In the genomic region with DNA sequence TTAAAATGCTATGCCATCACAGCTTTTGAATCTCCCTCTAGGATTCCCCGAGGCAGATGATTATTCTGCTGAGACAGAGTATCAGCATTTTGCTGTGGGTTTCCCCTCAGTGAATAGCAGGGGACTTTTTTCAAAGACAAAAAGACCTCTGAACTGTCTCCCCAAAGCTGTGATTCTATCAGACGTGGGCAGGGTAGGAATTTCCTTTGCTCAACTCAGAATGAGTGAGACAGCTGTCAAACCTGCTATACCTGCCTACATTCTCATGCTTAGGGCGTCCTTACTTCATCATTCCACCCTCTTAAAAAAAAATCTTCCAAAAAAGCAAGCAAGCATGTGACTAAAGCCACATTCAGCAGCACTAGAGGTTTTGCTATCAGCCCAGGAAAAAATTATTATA, we compare ENCODE assay signal across 15 cellular contexts.
DNase-seq lines count a peak whose midpoint lies in the region; ATAC-seq and TF ChIP-seq lines count a peak whose summit lies in the region.
"Had no signal": no experiment of that assay in that cellular context is flagged by ENCODE, and none has a peak within 500 bp of the region (broad histone marks: within the 10 kb centered on the region; RNA-seq: fewer than 3 reads in every experiment).

No MANE protein-coding gene starts in this region.

- no peak overlapping the region for H2AK5ac ChIP-seq in neuronal stem cell (ENCODE audit: low read depth, low read length)

- H3K9me3 Mint-ChIP-seq in GM23338, result no peaks in the 10 kb centered on the region
- H3K9me3 Mint-ChIP-seq in naive thymus-derived CD4-positive, alpha-beta T cell, result peaks cover 0 to 13% (median 2%) of the 10 kb centered on the region in 11 donors

- no peak overlapping the region for H2AFZ ChIP-seq in GM23338
- peak overlapping the region; percentile 60 for H2AFZ ChIP-seq in neuronal stem cell (ENCODE audit: low read length)

- H3K9me3 ChIP-seq in neuronal stem cell (replicated peaks in 1 of 2; ENCODE audit: control insufficient read depth in 2 of 2, insufficient read depth in 1 of 2, low read depth in 1 of 2, low read length in 2 of 2), result no peaks in the 10 kb centered on the region
- H3K9me3 ChIP-seq in upper lobe of right lung, result no peaks in the 10 kb centered on the region
- no peaks in the 10 kb centered on the region for H3K9me3 ChIP-seq in naive thymus-derived CD4-positive, alpha-beta T cell (ENCODE audit: control insufficient read depth in 2 of 3, low read length in 3 of 3)
- no peaks in the 10 kb centered on the region for H3K9me3 ChIP-seq in esophagus muscularis mucosa
- H3K9me3 ChIP-seq: heart right ventricle, thoracic aorta had no signal

- no peak overlapping the region for H3K9ac ChIP-seq in neuronal stem cell (ENCODE audit: low read depth, low read length, poor library complexity)

- H4K20me1 ChIP-seq in GM23338 (replicated peaks; ENCODE audit: insufficient read depth), result no peaks in the 10 kb centered on the region

- H2BK5ac ChIP-seq in neuronal stem cell (ENCODE audit: low read length), result no peak overlapping the region

- H3K79me1 ChIP-seq in neuronal stem cell (ENCODE audit: low read depth, low read length), result no peaks in the 10 kb centered on the region

- no peaks in the 10 kb centered on the region for H3K36me3 Mint-ChIP-seq in GM23338 (ENCODE audit: low read depth)
- H3K36me3 Mint-ChIP-seq in naive thymus-derived CD4-positive, alpha-beta T cell, result no peaks in the 10 kb centered on the region

- no peaks in the 10 kb centered on the region for H3K79me2 ChIP-seq in GM23338 (replicated peaks; ENCODE audit: insufficient read depth)

- intact Hi-C loops in upper lobe of right lung (cut with DNase I), result no loop called here
- intact Hi-C loops in naive thymus-derived CD4-positive, alpha-beta T cell (cut with micrococcal nuclease), result no loop called here
- intact Hi-C loops in esophagus muscularis mucosa (cut with DNase I), result no loop called here

- TF ChIP-seq CTCF in GM23338 (conservative IDR thresholded peaks at IDR 0.05; ENCODE audit: low read depth in 2 of 2) (no peak), upper lobe of right lung (IDR thresholded peaks at IDR 0.05) (no peak), esophagus muscularis mucosa (IDR thresholded peaks at IDR 0.05) (no peak)

- no peaks in the 10 kb centered on the region for H3F3A ChIP-seq in GM23338 (replicated peaks; ENCODE audit: low read depth)

- H3K4me3 ChIP-seq in GM23338, result no peak overlapping the region
- no peak overlapping the region for H3K4me3 ChIP-seq in neuronal stem cell (ENCODE audit: low read length in 2 of 2)
- H3K4me3 ChIP-seq in upper lobe of right lung, result no peak overlapping the region
- no peak overlapping the region for H3K4me3 ChIP-seq in naive thymus-derived CD4-positive, alpha-beta T cell (ENCODE audit: low read length)
- no peak overlapping the region for H3K4me3 ChIP-seq in esophagus muscularis mucosa
- H3K4me3 ChIP-seq: heart right ventricle, thoracic aorta had no signal

- no peak overlapping the region for H3K18ac ChIP-seq in neuronal stem cell (ENCODE audit: low read length)

- H3K27me3 Mint-ChIP-seq in GM23338 (ENCODE audit: insufficient read depth, low read depth, poor library complexity), result no peaks in the 10 kb centered on the region
- no peaks in the 10 kb centered on the region for H3K27me3 Mint-ChIP-seq in naive thymus-derived CD4-positive, alpha-beta T cell

- TF ChIP-seq POLR2A in esophagus muscularis mucosa (IDR thresholded peaks at IDR 0.05; ENCODE audit: low read depth), result no peak

- POLR2A ChIA-PET in naive thymus-derived CD4-positive, alpha-beta T cell (lab: Charles Lee), result no interaction called here

- H2BK120ac ChIP-seq in neuronal stem cell (ENCODE audit: low read depth, low read length), result no peak overlapping the region

- H3K9me2 ChIP-seq in GM23338 (ENCODE audit: insufficient read depth), result no peaks in the 10 kb centered on the region

- H2BK15ac ChIP-seq in neuronal stem cell (ENCODE audit: low read length), result no peak overlapping the region

- H3K4me1 ChIP-seq in GM23338 (ENCODE audit: insufficient read depth), result peaks cover under 1% of the 10 kb centered on the region; the same call in 1 of the 2 replicates
- peaks cover 0 to 8% of the 10 kb centered on the region in 2 donors for H3K4me1 ChIP-seq in neuronal stem cell (ENCODE audit: control insufficient read depth in 2 of 2, insufficient read depth in 1 of 2, low read depth in 1 of 2, low read length in 2 of 2)
- H3K4me1 ChIP-seq in upper lobe of right lung, result no peaks in the 10 kb centered on the region
- no peaks in the 10 kb centered on the region for H3K4me1 ChIP-seq in naive thymus-derived CD4-positive, alpha-beta T cell (ENCODE audit: control insufficient read depth in 2 of 2, insufficient read depth in 2 of 2, low read length in 2 of 2)
- no peaks in the 10 kb centered on the region for H3K4me1 ChIP-seq in esophagus muscularis mucosa
- H3K4me1 ChIP-seq: heart right ventricle had no signal

- TF ChIP-seq RAD21 in Ishikawa (IDR thresholded peaks at IDR 0.05; ENCODE audit: low read depth), result no peak

- H3K27ac ChIP-seq in GM23338 (ENCODE audit: low read depth) (no peak overlapping the region), neuronal stem cell (replicated peaks; ENCODE audit: low read length) (no peak overlapping the region), upper lobe of right lung (no peak overlapping the region), esophagus muscularis mucosa (replicated peaks in 1 of 4) (no peak overlapping the region)
- no peak overlapping the region for H3K27ac ChIP-seq in naive thymus-derived CD4-positive, alpha-beta T cell (ENCODE audit: low read depth, low read length)
- H3K27ac ChIP-seq: heart right ventricle, thoracic aorta had no signal

- H3K4me2 ChIP-seq in GM23338 (no peak overlapping the region), neuronal stem cell (ENCODE audit: insufficient read depth, low read length, poor library complexity, severe bottlenecking) (no peak overlapping the region)

- no peak overlapping the region for H3K14ac ChIP-seq in neuronal stem cell (ENCODE audit: low read length)

- no peak for DNase-seq in GM23338 (ENCODE audit: low spot score)
- no peak for DNase-seq in neuronal stem cell (ENCODE audit: low spot score)
- DNase-seq in upper lobe of right lung, result no peak
- no peak for DNase-seq in naive thymus-derived CD4-positive, alpha-beta T cell
- no peak for DNase-seq in esophagus muscularis mucosa (ENCODE audit: extremely low spot score)
- no peak for DNase-seq in NOMO-1 treated with DMSO at 0.1 percent for 48 hours (lab: John Stamatoyannopoulos, UW; ENCODE audit: unreplicated experiment)
- DNase-seq: amniotic stem cell; effector memory CD4-positive, alpha-beta T cell; heart right ventricle; mesenchymal stem cell; NCI-H1694 treated with DMSO at 0.1 percent for 48 hours; T-helper 2 cell had no signal

- no peak overlapping the region for H3K27ac Mint-ChIP-seq in GM23338
- no peak overlapping the region for H3K27ac Mint-ChIP-seq in naive thymus-derived CD4-positive, alpha-beta T cell

- H3K36me3 ChIP-seq in GM23338 (ENCODE audit: insufficient read depth) (no peaks in the 10 kb centered on the region), neuronal stem cell (replicated peaks in 1 of 2; ENCODE audit: control insufficient read depth in 2 of 2, insufficient read depth in 2 of 2, low read length in 2 of 2) (no peaks in the 10 kb centered on the region), upper lobe of right lung (no peaks in the 10 kb centered on the region), esophagus muscularis mucosa (no peaks in the 10 kb centered on the region)
- H3K36me3 ChIP-seq in naive thymus-derived CD4-positive, alpha-beta T cell (ENCODE audit: control insufficient read depth in 2 of 3, insufficient read depth in 3 of 3, low read length in 3 of 3), result no peaks in the 10 kb centered on the region
- H3K36me3 ChIP-seq: heart right ventricle, thoracic aorta had no signal

- WGBS in neuronal stem cell (ENCODE audit: extremely low coverage in 2 of 2, insufficient read length in 2 of 2, insufficient replicate concordance in 1 of 2), 2 donors, result no CpG with 5 or more reads among the region's 3 CpGs
- 60% methylated on average over 3 of the region's 3 CpGs for WGBS in esophagus muscularis mucosa

- peaks cover 4% of the 10 kb centered on the region; the same call in 1 of the 2 replicates for H3K27me3 ChIP-seq in GM23338 (ENCODE audit: insufficient read depth)
- H3K27me3 ChIP-seq in neuronal stem cell (ENCODE audit: control insufficient read depth in 3 of 3, insufficient read depth in 3 of 3, low read depth in 1 of 3, low read length in 3 of 3), result no peaks in the 10 kb centered on the region
- no peaks in the 10 kb centered on the region for H3K27me3 ChIP-seq in upper lobe of right lung
- no peaks in the 10 kb centered on the region for H3K27me3 ChIP-seq in naive thymus-derived CD4-positive, alpha-beta T cell (ENCODE audit: control insufficient read depth in 2 of 2, insufficient read depth in 2 of 2, low read length in 2 of 2)
- no peaks in the 10 kb centered on the region for H3K27me3 ChIP-seq in esophagus muscularis mucosa
- H3K27me3 ChIP-seq: heart right ventricle had no signal

- peaks cover 6% of the 10 kb centered on the region; the same call in 2 of the 3 replicates for H3K4me1 Mint-ChIP-seq in GM23338
- H3K4me1 Mint-ChIP-seq in naive thymus-derived CD4-positive, alpha-beta T cell, result no peaks in the 10 kb centered on the region

- no peak overlapping the region for H2BK12ac ChIP-seq in neuronal stem cell (ENCODE audit: low read length)

- H3K23ac ChIP-seq in neuronal stem cell (ENCODE audit: low read depth, low read length, poor library complexity), result no peak overlapping the region

- CTCF ChIA-PET in naive thymus-derived CD4-positive, alpha-beta T cell (lab: Charles Lee), result no interaction called here

- H4K91ac ChIP-seq in neuronal stem cell (ENCODE audit: low read depth, low read length, poor library complexity), result no peak overlapping the region

- TF ChIP-seq EP300 in Ishikawa (IDR thresholded peaks at IDR 0.05; ENCODE audit: borderline replicate concordance) (no peak), esophagus muscularis mucosa (IDR thresholded peaks at IDR 0.05) (no peak)

- ATAC-seq in GM18861 (IDR thresholded peaks at IDR 0.05; ENCODE audit: unreplicated experiment) (peak; percentile 59), GM23338 (peak; percentile 50), upper lobe of right lung (no peak)
- ATAC-seq in naive thymus-derived CD4-positive, alpha-beta T cell, result no peak
- ATAC-seq: heart right ventricle had no signal

- H4K8ac ChIP-seq in neuronal stem cell (ENCODE audit: low read depth, low read length), result no peak overlapping the region

- H3K4ac ChIP-seq in neuronal stem cell (ENCODE audit: low read length), result no peak overlapping the region

- no peak overlapping the region for H3K4me3 Mint-ChIP-seq in GM23338
- H3K4me3 Mint-ChIP-seq in naive thymus-derived CD4-positive, alpha-beta T cell, result no peak overlapping the region

TF ChIP-seq in GM23338, 12 proteins besides CTCF, POLR2A, EP300 and RAD21:
- TF ChIP-seq EZH2 (IDR thresholded peaks at IDR 0.05; ENCODE audit: low read depth, unreplicated experiment) (no peak), JUNB (IDR thresholded peaks at IDR 0.05; ENCODE audit: unreplicated experiment) (no peak), ZNF331 (CRISPR knock-in tag; IDR thresholded peaks at IDR 0.05; ENCODE audit: low read depth) (no peak)

TF ChIP-seq in Ishikawa, 13 proteins besides CTCF, POLR2A, EP300 and RAD21 (continues in another document):
- TF ChIP-seq FOXM1 (IDR thresholded peaks at IDR 0.05; ENCODE audit: borderline replicate concordance, low read depth), result 0 out of 2 replicates have a peak, but pooled peaks have one; percentile 23

Comparison
In these comparisons a context has a peak if more than half of its experiments do, and no peak if none do; other contexts are left out.
1. ATAC-seq: peak in GM18861 (single experiment) and GM23338 (single experiment); none in upper lobe of right lung (single experiment) and naive thymus-derived CD4-positive, alpha-beta T cell (single experiment).